21 cellular contexts compared by ENCODE assay signal in genomic region chr16:53816211-53816610, GRCh38.
DNase-seq lines count a peak whose midpoint lies in the region; TF ChIP-seq lines count a peak whose summit lies in the region.
"Had no signal": no experiment of that assay in that cellular context is flagged by ENCODE, and none has a peak within 500 bp of the region (broad histone marks: within the 10 kb centered on the region; RNA-seq: fewer than 3 reads in every experiment).

No MANE protein-coding gene starts in this region.

- CTCF ChIA-PET in RWPE1 (lab: Yijun Ruan, JAX) = interaction anchor here (0.6 to 0.7 kb wide), 2 partner anchors 19 to 47 kb away, joined by 3 read pairs; no protein-coding TSS in a partner anchor

- H3K9me3 ChIP-seq in left ventricle myocardium inferior (replicated peaks) = no peaks in the 10 kb centered on the region
- H3K9me3 ChIP-seq: prostate gland, thoracic aorta had no signal

- peaks cover 31% of the 10 kb centered on the region for H3K36me3 ChIP-seq in left ventricle myocardium inferior
- H3K36me3 ChIP-seq: prostate gland, thoracic aorta had no signal

- H3K4me3 ChIP-seq in fibroblast of mammary gland (ENCODE audit: control insufficient read depth, low read depth, low read length) = no peak overlapping the region
- H3K4me3 ChIP-seq in skin epidermis = no peak overlapping the region
- H3K4me3 ChIP-seq in left ventricle myocardium inferior = no peak overlapping the region
- H3K4me3 ChIP-seq: prostate gland, thoracic aorta had no signal

- POLR2A ChIA-PET in RWPE1 (lab: Yijun Ruan, JAX; ENCODE audit: low non-redundant PET) = no interaction called here

- DNase-seq in ELR (ENCODE audit: low read depth) (peak; percentile 18), RWPE1 (ENCODE audit: low spot score) (no peak), fibroblast of mammary gland (ENCODE audit: low read depth) (peak; percentile 66), GM13977 (ENCODE audit: low spot score) (no peak), cardiac septum (ENCODE audit: low spot score) (no peak), left ventricle myocardium inferior (no peak)
- DNase-seq: activated B cell treated with CpG ODN at 0.5 μM for 24 hours; activated naive CD8-positive, alpha-beta T cell treated with anti-CD3 and anti-CD28 coated beads for 36 hours; GOT3; islet precursor cell; mesendoderm; MM.1S; natural killer cell; NCI-H1930; NCI-H510A; SIG-M5; T-helper 17 cell had no signal

- in situ Hi-C loops in GM13977 (cut with MboI; ENCODE audit: low pct_unique_long_range_greater_than_20kb, low sequenced_read_pairs, unreplicated experiment) = no loop called here

- peaks cover 8% of the 10 kb centered on the region for H3K4me1 ChIP-seq in left ventricle myocardium inferior
- H3K4me1 ChIP-seq: prostate gland had no signal

- H3K27ac ChIP-seq in RWPE1 (peak overlapping the region; percentile 69), skin epidermis (peak overlapping the region in 13 of 21 experiments; percentile 4 to 75 (median 38)), left ventricle myocardium inferior (replicated peaks) (no peak overlapping the region)
- H3K27ac ChIP-seq: C4-2B, prostate gland had no signal

- intact Hi-C loops in cardiac septum (cut with DNase I) = no loop called here
- intact Hi-C loops in left ventricle myocardium inferior (cut with micrococcal nuclease) = no loop called here

- no peaks in the 10 kb centered on the region for H3K27me3 ChIP-seq in left ventricle myocardium inferior (ENCODE audit: low read depth)

- TF ChIP-seq CTCF in RWPE1 (conservative IDR thresholded peaks at IDR 0.05; ENCODE audit: low read depth) (no peak), fibroblast of mammary gland (conservative IDR thresholded peaks at IDR 0.05; ENCODE audit: control insufficient read depth, insufficient read depth, low read depth, low read length) (no peak), GM13977 (IDR thresholded peaks at IDR 0.05; ENCODE audit: extremely low read depth, insufficient read depth, missing control alignments) (no peak), left ventricle myocardium inferior (IDR thresholded peaks at IDR 0.05; ENCODE audit: borderline replicate concordance) (no peak)

Comparison
In these comparisons a context has a peak if more than half of its experiments do, and no peak if none do; other contexts are left out.
1. DNase-seq: peak in ELR (single experiment) and fibroblast of mammary gland (single experiment); none in RWPE1 (single experiment), GM13977 (single experiment), cardiac septum (single experiment) and left ventricle myocardium inferior (single experiment).